ENCODE assay signal across 17 cellular contexts in the genomic region with DNA sequence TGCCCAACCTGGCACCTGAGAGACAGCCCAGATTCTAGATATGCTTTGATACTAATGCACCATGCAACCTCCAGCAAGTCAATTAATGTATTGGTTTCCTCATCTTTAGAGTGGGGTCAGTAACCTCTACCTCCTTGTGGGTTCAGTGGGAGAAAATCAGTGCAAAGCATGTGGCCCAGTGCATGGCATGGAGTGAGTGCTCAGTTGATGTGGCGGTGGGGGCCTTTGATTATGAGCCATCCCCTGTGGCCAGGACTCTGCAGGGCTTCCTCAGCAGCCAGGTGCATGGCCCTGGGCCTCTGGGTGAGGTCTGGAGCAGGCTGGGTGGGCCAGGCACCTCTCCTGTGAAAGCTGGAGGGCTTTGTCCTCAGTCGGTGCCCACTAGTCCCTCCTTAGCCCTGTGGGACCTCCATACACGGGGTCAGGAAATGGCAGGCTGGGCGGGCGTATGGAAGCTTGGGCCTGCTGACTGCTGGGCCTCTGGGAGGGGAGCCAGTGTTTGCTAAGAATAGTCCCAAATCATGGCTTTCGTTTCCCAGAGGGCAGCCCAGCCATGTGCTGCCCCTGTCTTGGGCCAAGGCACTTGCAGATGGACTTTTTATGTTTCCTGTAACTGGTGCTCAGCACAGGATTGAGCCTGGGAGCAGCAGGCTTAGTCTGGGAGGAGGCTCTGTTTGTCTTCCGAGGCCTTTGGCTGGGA. TPM values are rescaled to one million over a fixed set of nuclear protein-coding genes. Genes with fewer than 3 reads are reported as not detected.
DNase-seq lines count a peak whose midpoint lies in the region; ATAC-seq and TF ChIP-seq lines count a peak whose summit lies in the region.
"Had no signal": no experiment of that assay in that cellular context is flagged by ENCODE, and none has a peak within 500 bp of the region (broad histone marks: within the 10 kb centered on the region; RNA-seq: fewer than 3 reads in every experiment).

No MANE protein-coding gene starts in this region.

- no peak for ATAC-seq in thoracic aorta (ENCODE audit: insufficient number of reproducible peaks, low FRiP score, low read depth)
- ATAC-seq: activated naive CD4-positive, alpha-beta T cell treated with anti-CD3 and anti-CD28 coated beads, Interleukin-2, amount 50 U/mL, for 72 hours had no signal

- H3K9ac ChIP-seq in muscle layer of colon (ENCODE audit: low read length): no peak overlapping the region

- H3K27me3 ChIP-seq in muscle layer of colon (ENCODE audit: control insufficient read depth in 1 of 2, insufficient read depth in 2 of 2, low read length in 2 of 2): no peaks in the 10 kb centered on the region
- no peaks in the 10 kb centered on the region for H3K27me3 ChIP-seq in thoracic aorta (replicated peaks; ENCODE audit: insufficient read depth)

- H3K27ac ChIP-seq in muscle layer of colon (ENCODE audit: low read depth, low read length) (peak overlapping the region; percentile 66), thoracic aorta (peak overlapping the region; percentile 26 to 72)

- H3K4me1 ChIP-seq in muscle layer of colon (ENCODE audit: insufficient read depth, low read length): peaks cover 40% of the 10 kb centered on the region
- peaks cover 33 to 61% of the 10 kb centered on the region in 2 donors for H3K4me1 ChIP-seq in thoracic aorta (ENCODE audit: control insufficient read depth in 1 of 2, low read depth in 2 of 2)

- no peak overlapping the region for H3K4me3 ChIP-seq in fibroblast of villous mesenchyme (ENCODE audit: low read depth, low read length)
- H3K4me3 ChIP-seq in muscle layer of colon (ENCODE audit: low read depth in 1 of 2, low read length in 2 of 2): no peak overlapping the region
- no peak overlapping the region for H3K4me3 ChIP-seq in thoracic aorta

- peak; percentile 35 for DNase-seq in RPMI8226
- DNase-seq in fibroblast of villous mesenchyme (ENCODE audit: low read depth): peak; percentile 15
- DNase-seq in thoracic aorta (ENCODE audit: low spot score): peak; percentile 39
- no peak for DNase-seq in ureter (ENCODE audit: low spot score)
- no peak for DNase-seq in central memory CD4-positive, alpha-beta T cell
- DNase-seq in ecto neural progenitor cell (ENCODE audit: low spot score): no peak
- no peak for DNase-seq in NAMALWA (ENCODE audit: low spot score)
- DNase-seq: glutamatergic neuron, NCI-H1092, NCI-H510A, SHP77, small intestine had no signal

- H3K9me3 ChIP-seq in muscle layer of colon (ENCODE audit: low read length): no peaks in the 10 kb centered on the region
- H3K9me3 ChIP-seq in thoracic aorta: no peaks in the 10 kb centered on the region

- TF ChIP-seq CTCF in fibroblast of villous mesenchyme (IDR thresholded peaks at IDR 0.05; ENCODE audit: insufficient read depth, low read depth, low read length): no peak
- TF ChIP-seq CTCF in thoracic aorta (IDR thresholded peaks at IDR 0.05): no peak

- no peaks in the 10 kb centered on the region for H3K36me3 ChIP-seq in muscle layer of colon (ENCODE audit: insufficient read depth, low read length)
- peaks cover 3% of the 10 kb centered on the region for H3K36me3 ChIP-seq in thoracic aorta

RNA-seq across cellular contexts. Expression of a gene that starts 3.4 kb away (rescaled TPM):
- 0.32 TPM in 1 of 2 replicates, not detected in the other for total RNA-seq in fibroblast of villous mesenchyme
- total RNA-seq in thoracic aorta: 10 to 100 TPM; 19.5 to 19.7 TPM
- total RNA-seq in ureter: 11.0 TPM

RNA-seq across cellular contexts. Expression of a gene that starts 40.5 kb away (rescaled TPM):
- total RNA-seq in fibroblast of villous mesenchyme (not detected in 2 replicates), thoracic aorta (under 1 TPM in 1 of 2 donors, not detected in 1; 0.27 TPM), ureter (not detected)
- total RNA-seq: activated CD8-positive, alpha-beta memory T cell treated with anti-CD3 and anti-CD28 coated beads for 36 hours; activated naive CD4-positive, alpha-beta T cell treated with anti-CD3 and anti-CD28 coated beads, Interleukin-2, amount 50 U/mL, for 72 hours; dermis microvascular lymphatic vessel endothelial cell; mesothelial cell of epicardium had no signal

Comparison
In these comparisons a context has a peak if more than half of its experiments do, and no peak if none do; other contexts are left out.
1. DNase-seq: peak in RPMI8226 (single experiment), fibroblast of villous mesenchyme (single experiment) and thoracic aorta (single experiment); none in ureter (single experiment), central memory CD4-positive, alpha-beta T cell (single experiment), ecto neural progenitor cell (single experiment) and NAMALWA (single experiment).